Comparison of ENCODE assay signal across 1 cellular context in the genomic region with DNA sequence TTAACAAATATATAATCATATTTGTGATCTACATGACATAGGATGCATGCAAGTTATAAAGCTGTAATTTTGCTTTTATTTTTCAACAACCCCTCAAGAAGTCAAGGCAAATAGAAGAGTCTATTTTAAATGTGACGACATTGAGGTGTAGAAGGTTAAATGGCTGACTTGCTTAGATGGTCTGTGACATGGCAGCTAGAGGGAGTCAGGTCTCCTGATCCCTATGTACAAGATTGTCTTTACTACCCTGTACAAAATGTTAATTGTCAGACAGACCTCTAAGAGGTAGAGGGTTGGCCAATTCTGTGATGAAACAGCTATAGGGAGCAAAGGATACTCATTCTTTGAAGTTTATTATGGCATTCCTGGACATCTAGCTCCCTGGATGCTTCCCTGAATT.
TF ChIP-seq lines count a peak whose summit lies in the region.

No MANE protein-coding gene starts in this region.

TF ChIP-seq in GM23338, 12 proteins besides CTCF, POLR2A, EP300 and RAD21 (continued from another document):
- TF ChIP-seq, protein P1, sequence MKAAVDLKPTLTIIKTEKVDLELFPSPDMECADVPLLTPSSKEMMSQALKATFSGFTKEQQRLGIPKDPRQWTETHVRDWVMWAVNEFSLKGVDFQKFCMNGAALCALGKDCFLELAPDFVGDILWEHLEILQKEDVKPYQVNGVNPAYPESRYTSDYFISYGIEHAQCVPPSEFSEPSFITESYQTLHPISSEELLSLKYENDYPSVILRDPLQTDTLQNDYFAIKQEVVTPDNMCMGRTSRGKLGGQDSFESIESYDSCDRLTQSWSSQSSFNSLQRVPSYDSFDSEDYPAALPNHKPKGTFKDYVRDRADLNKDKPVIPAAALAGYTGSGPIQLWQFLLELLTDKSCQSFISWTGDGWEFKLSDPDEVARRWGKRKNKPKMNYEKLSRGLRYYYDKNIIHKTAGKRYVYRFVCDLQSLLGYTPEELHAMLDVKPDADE (IDR thresholded peaks at IDR 0.05): no peak
- TF ChIP-seq JUNB (IDR thresholded peaks at IDR 0.05; ENCODE audit: unreplicated experiment): no peak
- no peak for TF ChIP-seq STAT1 (IDR thresholded peaks at IDR 0.05; ENCODE audit: unreplicated experiment)
- TF ChIP-seq EZH2phosphoT487 (IDR thresholded peaks at IDR 0.05; ENCODE audit: unreplicated experiment): no peak
- TF ChIP-seq EZH2 (IDR thresholded peaks at IDR 0.05; ENCODE audit: low read depth, unreplicated experiment): no peak
- TF ChIP-seq, protein P2, sequence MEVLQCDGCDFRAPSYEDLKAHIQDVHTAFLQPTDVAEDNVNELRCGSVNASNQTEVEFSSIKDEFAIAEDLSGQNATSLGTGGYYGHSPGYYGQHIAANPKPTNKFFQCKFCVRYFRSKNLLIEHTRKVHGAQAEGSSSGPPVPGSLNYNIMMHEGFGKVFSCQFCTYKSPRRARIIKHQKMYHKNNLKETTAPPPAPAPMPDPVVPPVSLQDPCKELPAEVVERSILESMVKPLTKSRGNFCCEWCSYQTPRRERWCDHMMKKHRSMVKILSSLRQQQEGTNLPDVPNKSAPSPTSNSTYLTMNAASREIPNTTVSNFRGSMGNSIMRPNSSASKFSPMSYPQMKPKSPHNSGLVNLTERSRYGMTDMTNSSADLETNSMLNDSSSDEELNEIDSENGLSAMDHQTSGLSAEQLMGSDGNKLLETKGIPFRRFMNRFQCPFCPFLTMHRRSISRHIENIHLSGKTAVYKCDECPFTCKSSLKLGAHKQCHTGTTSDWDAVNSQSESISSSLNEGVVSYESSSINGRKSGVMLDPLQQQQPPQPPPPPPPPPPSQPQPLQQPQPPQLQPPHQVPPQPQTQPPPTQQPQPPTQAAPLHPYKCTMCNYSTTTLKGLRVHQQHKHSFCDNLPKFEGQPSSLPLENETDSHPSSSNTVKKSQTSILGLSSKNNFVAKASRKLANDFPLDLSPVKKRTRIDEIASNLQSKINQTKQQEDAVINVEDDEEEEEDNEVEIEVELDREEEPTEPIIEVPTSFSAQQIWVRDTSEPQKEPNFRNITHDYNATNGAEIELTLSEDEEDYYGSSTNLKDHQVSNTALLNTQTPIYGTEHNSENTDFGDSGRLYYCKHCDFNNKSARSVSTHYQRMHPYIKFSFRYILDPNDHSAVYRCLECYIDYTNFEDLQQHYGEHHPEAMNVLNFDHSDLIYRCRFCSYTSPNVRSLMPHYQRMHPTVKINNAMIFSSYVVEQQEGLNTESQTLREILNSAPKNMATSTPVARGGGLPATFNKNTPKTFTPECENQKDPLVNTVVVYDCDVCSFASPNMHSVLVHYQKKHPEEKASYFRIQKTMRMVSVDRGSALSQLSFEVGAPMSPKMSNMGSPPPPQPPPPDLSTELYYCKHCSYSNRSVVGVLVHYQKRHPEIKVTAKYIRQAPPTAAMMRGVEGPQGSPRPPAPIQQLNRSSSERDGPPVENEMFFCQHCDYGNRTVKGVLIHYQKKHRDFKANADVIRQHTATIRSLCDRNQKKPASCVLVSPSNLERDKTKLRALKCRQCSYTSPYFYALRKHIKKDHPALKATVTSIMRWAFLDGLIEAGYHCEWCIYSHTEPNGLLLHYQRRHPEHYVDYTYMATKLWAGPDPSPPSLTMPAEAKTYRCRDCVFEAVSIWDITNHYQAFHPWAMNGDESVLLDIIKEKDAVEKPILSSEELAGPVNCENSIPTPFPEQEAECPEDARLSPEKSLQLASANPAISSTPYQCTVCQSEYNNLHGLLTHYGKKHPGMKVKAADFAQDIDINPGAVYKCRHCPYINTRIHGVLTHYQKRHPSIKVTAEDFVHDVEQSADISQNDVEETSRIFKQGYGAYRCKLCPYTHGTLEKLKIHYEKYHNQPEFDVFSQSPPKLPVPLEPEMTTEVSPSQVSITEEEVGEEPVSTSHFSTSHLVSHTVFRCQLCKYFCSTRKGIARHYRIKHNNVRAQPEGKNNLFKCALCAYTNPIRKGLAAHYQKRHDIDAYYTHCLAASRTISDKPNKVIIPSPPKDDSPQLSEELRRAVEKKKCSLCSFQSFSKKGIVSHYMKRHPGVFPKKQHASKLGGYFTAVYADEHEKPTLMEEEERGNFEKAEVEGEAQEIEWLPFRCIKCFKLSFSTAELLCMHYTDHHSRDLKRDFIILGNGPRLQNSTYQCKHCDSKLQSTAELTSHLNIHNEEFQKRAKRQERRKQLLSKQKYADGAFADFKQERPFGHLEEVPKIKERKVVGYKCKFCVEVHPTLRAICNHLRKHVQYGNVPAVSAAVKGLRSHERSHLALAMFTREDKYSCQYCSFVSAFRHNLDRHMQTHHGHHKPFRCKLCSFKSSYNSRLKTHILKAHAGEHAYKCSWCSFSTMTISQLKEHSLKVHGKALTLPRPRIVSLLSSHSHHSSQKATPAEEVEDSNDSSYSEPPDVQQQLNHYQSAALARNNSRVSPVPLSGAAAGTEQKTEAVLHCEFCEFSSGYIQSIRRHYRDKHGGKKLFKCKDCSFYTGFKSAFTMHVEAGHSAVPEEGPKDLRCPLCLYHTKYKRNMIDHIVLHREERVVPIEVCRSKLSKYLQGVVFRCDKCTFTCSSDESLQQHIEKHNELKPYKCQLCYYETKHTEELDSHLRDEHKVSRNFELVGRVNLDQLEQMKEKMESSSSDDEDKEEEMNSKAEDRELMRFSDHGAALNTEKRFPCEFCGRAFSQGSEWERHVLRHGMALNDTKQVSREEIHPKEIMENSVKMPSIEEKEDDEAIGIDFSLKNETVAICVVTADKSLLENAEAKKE (CRISPR knock-in tag; IDR thresholded peaks at IDR 0.05): no peak
- TF ChIP-seq, protein P3, sequence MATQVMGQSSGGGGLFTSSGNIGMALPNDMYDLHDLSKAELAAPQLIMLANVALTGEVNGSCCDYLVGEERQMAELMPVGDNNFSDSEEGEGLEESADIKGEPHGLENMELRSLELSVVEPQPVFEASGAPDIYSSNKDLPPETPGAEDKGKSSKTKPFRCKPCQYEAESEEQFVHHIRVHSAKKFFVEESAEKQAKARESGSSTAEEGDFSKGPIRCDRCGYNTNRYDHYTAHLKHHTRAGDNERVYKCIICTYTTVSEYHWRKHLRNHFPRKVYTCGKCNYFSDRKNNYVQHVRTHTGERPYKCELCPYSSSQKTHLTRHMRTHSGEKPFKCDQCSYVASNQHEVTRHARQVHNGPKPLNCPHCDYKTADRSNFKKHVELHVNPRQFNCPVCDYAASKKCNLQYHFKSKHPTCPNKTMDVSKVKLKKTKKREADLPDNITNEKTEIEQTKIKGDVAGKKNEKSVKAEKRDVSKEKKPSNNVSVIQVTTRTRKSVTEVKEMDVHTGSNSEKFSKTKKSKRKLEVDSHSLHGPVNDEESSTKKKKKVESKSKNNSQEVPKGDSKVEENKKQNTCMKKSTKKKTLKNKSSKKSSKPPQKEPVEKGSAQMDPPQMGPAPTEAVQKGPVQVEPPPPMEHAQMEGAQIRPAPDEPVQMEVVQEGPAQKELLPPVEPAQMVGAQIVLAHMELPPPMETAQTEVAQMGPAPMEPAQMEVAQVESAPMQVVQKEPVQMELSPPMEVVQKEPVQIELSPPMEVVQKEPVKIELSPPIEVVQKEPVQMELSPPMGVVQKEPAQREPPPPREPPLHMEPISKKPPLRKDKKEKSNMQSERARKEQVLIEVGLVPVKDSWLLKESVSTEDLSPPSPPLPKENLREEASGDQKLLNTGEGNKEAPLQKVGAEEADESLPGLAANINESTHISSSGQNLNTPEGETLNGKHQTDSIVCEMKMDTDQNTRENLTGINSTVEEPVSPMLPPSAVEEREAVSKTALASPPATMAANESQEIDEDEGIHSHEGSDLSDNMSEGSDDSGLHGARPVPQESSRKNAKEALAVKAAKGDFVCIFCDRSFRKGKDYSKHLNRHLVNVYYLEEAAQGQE (IDR thresholded peaks at IDR 0.05; ENCODE audit: unreplicated experiment): no peak
- TF ChIP-seq POLR2AphosphoS5 (IDR thresholded peaks at IDR 0.05; ENCODE audit: low read depth): no peak
- TF ChIP-seq NANOG (IDR thresholded peaks at IDR 0.05; ENCODE audit: borderline replicate concordance): no peak
- TF ChIP-seq ZNF331 (CRISPR knock-in tag; IDR thresholded peaks at IDR 0.05; ENCODE audit: low read depth): no peak
- TF ChIP-seq CREB1 (CRISPR knock-in tag; IDR thresholded peaks at IDR 0.05; ENCODE audit: low read depth): no peak
